ENCODE assay signal across 7 cellular contexts in the genomic region with DNA sequence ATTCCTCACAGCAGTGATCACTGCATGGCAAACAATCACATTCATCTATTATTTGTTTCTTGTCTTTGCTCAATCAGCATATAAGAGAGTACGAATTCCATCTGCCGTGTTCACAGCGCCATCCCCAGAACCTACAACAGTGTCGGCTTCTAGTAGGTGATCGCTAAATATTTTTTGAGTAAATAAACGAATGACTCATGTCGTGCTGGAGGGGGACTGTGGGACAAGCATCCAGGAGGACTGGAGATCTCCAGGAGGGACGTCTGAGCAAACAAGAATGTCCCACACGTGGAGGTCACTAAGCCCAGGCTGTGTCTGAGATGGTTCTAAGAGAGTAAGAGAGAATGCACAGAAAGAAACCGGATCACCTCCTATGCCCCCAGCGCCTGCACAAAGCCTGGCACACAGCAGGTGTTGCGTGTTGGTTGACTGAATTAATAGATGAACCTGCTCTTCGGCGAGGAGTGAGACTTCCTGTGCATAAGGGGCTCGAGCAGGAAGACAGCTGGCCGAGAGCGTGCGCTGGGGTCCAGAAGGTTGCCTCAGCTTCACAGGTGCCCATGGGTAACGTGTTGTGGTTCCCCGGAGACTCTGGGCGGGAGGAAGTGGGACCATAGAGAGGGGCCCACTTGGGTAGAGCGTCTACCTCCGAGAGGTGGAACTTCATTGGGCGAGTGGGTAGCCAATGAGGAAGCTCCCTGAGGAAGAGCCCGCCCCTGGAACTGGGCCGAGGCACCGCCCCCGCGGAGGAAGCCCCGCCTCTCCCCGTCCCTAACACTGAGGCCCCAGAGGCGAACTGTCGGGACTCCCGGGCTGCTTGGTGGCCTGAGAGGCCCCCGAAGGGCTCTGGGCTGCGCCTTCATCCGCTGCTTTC.
DNase-seq lines count a peak whose midpoint lies in the region; ATAC-seq and TF ChIP-seq lines count a peak whose summit lies in the region.

No MANE protein-coding gene starts in this region.

- no peaks in the 10 kb centered on the region for H3K36me3 Mint-ChIP-seq in mesothelial cell of epicardium

- peak; percentile 90 for DNase-seq in NCI-H2227 treated with DMSO at 0.1 percent for 48 hours (lab: John Stamatoyannopoulos, UW)
- peak; percentile 85 to 89 for DNase-seq in activated CD4-positive, alpha-beta T cell treated with anti-CD3 and anti-CD28 coated beads for 4 hours
- peak; percentile 88 for DNase-seq in ecto neural progenitor cell (ENCODE audit: low spot score)
- peak; percentile 44 to 72 for DNase-seq in mesothelial cell of epicardium (ENCODE audit: low spot score in 2 of 2, unreplicated experiment in 2 of 2)
- DNase-seq in stimulated activated CD8-positive, alpha-beta memory T cell treated with anti-CD3 and anti-CD28 coated beads, Interleukin-15, amount 100 ng/mL, for 4 hours (ENCODE audit: low read depth in 2 of 2): peak; percentile 71 to 84

- H3K9me3 Mint-ChIP-seq in mesothelial cell of epicardium: no peaks in the 10 kb centered on the region

- H3K27ac Mint-ChIP-seq in mesothelial cell of epicardium: no peak overlapping the region

- H3K27me3 Mint-ChIP-seq in mesothelial cell of epicardium (ENCODE audit: low read depth): peaks cover 59% of the 10 kb centered on the region

- peak overlapping the region; percentile 44 for H3K4me3 Mint-ChIP-seq in mesothelial cell of epicardium

- peak; percentile 97 for ATAC-seq in GM18873 (IDR thresholded peaks at IDR 0.05; ENCODE audit: low FRiP score, unreplicated experiment)
- peak; percentile 94 for ATAC-seq in HG03097 (IDR thresholded peaks at IDR 0.05; ENCODE audit: low FRiP score, unreplicated experiment)

- H3K4me1 Mint-ChIP-seq in mesothelial cell of epicardium: no peaks in the 10 kb centered on the region

- TF ChIP-seq CTCF in mesothelial cell of epicardium (IDR thresholded peaks at IDR 0.05; ENCODE audit: unreplicated experiment): no peak

Comparison
In these comparisons a context has a peak if more than half of its experiments do, and no peak if none do; other contexts are left out.
1. Peak in every context shown above with its lines: DNase-seq and ATAC-seq.